ENCODE assay signal across 8 cellular contexts in the genomic region with DNA sequence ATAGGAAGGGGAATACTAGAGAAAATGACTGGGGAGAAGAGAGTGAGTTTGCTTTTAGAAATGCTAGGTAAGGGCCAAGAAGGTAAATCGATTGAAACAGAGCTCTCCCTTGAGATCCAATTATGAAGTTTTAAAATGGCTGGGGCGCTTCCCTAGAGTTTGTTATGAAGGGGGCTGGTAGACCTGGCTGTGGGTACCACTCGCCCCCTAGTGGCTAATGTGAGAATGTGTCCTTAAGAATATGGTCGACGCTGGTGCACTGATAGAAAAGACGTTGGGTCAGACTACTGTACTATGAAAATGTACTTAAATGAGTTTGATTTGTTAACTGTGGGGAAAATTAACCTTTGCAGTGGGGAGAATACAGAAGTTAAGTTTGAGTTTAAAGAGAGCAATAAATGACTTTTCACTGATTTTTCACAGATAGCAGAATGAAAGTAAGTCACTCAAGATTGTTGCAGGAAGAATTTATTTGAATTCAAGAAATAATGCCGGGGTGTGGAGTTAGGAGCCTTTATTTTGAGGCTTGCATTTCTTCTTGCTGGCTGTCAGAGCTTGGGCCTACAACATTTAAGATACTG. TPM values are rescaled to one million over a fixed set of nuclear protein-coding genes. Genes with fewer than 3 reads are reported as not detected.
A peak's percentile ranks its signal among the peaks of the same experiment; 100 is the strongest.
DNase-seq lines count a peak whose midpoint lies in the region; ATAC-seq and TF ChIP-seq lines count a peak whose summit lies in the region.

No MANE protein-coding gene starts in this region.

- H3K36me3 Mint-ChIP-seq in activated T-cell treated with anti-CD3 and anti-CD28 coated beads, Interleukin-2, amount 50 U/mL, for 4 hours (ENCODE audit: insufficient read depth): no peaks in the 10 kb centered on the region

- no peaks in the 10 kb centered on the region for H3K27me3 Mint-ChIP-seq in activated T-cell treated with anti-CD3 and anti-CD28 coated beads, Interleukin-2, amount 50 U/mL, for 4 hours (ENCODE audit: low read depth)

- peak overlapping the region; percentile 82 for H3K4me2 ChIP-seq in osteoblast (ENCODE audit: insufficient read depth, low read length)

- intact Hi-C loops in transverse colon (cut with DNase I; ENCODE audit: low total_unique reads): no loop called here

- peak overlapping the region; percentile 88 for H2AFZ ChIP-seq in osteoblast (ENCODE audit: low read length)

- peak; percentile 78 for DNase-seq in EH (ENCODE audit: low read depth)
- peak; percentile 44 for DNase-seq in HuH-7.5 (ENCODE audit: low spot score)
- DNase-seq in NOMO-1 treated with dmso at 0.1 percent for 144 hours (lab: John Stamatoyannopoulos, UW; ENCODE audit: unreplicated experiment): peak; percentile 44
- DNase-seq in activated T-cell treated with anti-CD3 and anti-CD28 coated beads, Interleukin-2, amount 50 U/mL, for 4 hours: peak; percentile 28
- peak; percentile 82 for DNase-seq in fibroblast of the aortic adventitia (ENCODE audit: low read depth)
- peak; percentile 49 for DNase-seq in osteoblast (ENCODE audit: insufficient read length, low spot score, missing footprints)
- DNase-seq in transverse colon: peak; percentile 26

- no peaks in the 10 kb centered on the region for H3K9me3 Mint-ChIP-seq in activated T-cell treated with anti-CD3 and anti-CD28 coated beads, Interleukin-2, amount 50 U/mL, for 4 hours

- H3K9me3 ChIP-seq in osteoblast (ENCODE audit: low read depth, low read length): no peaks in the 10 kb centered on the region
- no peaks in the 10 kb centered on the region for H3K9me3 ChIP-seq in transverse colon

- H4K20me1 ChIP-seq in osteoblast (ENCODE audit: insufficient read depth, low read length): no peaks in the 10 kb centered on the region

- ATAC-seq in GM21619 (IDR thresholded peaks at IDR 0.05; ENCODE audit: unreplicated experiment): peak; percentile 94
- peak; percentile 94 to 98 for ATAC-seq in activated T-cell treated with anti-CD3 and anti-CD28 coated beads, Interleukin-2, amount 50 U/mL, for 4 hours

- no peak for TF ChIP-seq EP300 in transverse colon (IDR thresholded peaks at IDR 0.05; ENCODE audit: low read depth)

- H3K4me3 ChIP-seq in fibroblast of the aortic adventitia (ENCODE audit: low read depth, low read length): no peak overlapping the region
- H3K4me3 ChIP-seq in osteoblast (ENCODE audit: insufficient read depth, low read length): peak overlapping the region; percentile 61
- no peak overlapping the region for H3K4me3 ChIP-seq in transverse colon

- no peak overlapping the region for H3K4me3 Mint-ChIP-seq in activated T-cell treated with anti-CD3 and anti-CD28 coated beads, Interleukin-2, amount 50 U/mL, for 4 hours

- H3K27ac ChIP-seq in osteoblast (ENCODE audit: low read depth, low read length) (no peak overlapping the region), transverse colon (peak overlapping the region in 2 of 4 donors; percentile 9 to 38)

- TF ChIP-seq CTCF in fibroblast of the aortic adventitia (IDR thresholded peaks at IDR 0.05; ENCODE audit: insufficient read depth, low read length) (peak; percentile 88), osteoblast (IDR thresholded peaks at IDR 0.05; ENCODE audit: extremely low read depth, low read depth, low read length) (peak; percentile 97), transverse colon (IDR thresholded peaks at IDR 0.05) (peak; percentile 76 to 90 (median 83))

- in situ Hi-C loops in transverse colon (cut with MboI; ENCODE audit: low pct_ligation_motif_present in 1 of 4, low pct_unique_long_range_greater_than_20kb in 1 of 4, low sequenced_read_pairs in 3 of 4): no loop called here

- no peak for TF ChIP-seq POLR2A in transverse colon (IDR thresholded peaks at IDR 0.05)

- H3K36me3 ChIP-seq in osteoblast (ENCODE audit: insufficient read depth, low read length) (no peaks in the 10 kb centered on the region), transverse colon (no peaks in the 10 kb centered on the region)

- H3K79me2 ChIP-seq in osteoblast (ENCODE audit: insufficient read depth, low read length): no peaks in the 10 kb centered on the region

- whole genome bisulfite sequencing in transverse colon (ENCODE audit: low coverage in 1 of 2), 2 donors: 7 to 11% methylated on average over 7 of the region's 7 CpGs

- H3K4me1 ChIP-seq in osteoblast (ENCODE audit: insufficient read depth, low read length) (peaks cover 3% of the 10 kb centered on the region), transverse colon (peaks cover 0 to 9% (median 2%) of the 10 kb centered on the region in 4 donors)

- no peaks in the 10 kb centered on the region for H3K27me3 ChIP-seq in osteoblast (ENCODE audit: insufficient read depth, low read length)
- H3K27me3 ChIP-seq in transverse colon: no peaks in the 10 kb centered on the region

- H3K4me1 Mint-ChIP-seq in activated T-cell treated with anti-CD3 and anti-CD28 coated beads, Interleukin-2, amount 50 U/mL, for 4 hours (ENCODE audit: low read depth): no peaks in the 10 kb centered on the region

RNA-seq across cellular contexts. Expression of a gene that starts 9.2 kb away (rescaled TPM):
- total RNA-seq in activated T-cell treated with anti-CD3 and anti-CD28 coated beads, Interleukin-2, amount 50 U/mL, for 4 hours: not detected
- total RNA-seq in fibroblast of the aortic adventitia (ENCODE audit: low replicate concordance): not detected in 2 replicates
- not detected in 2 replicates for total RNA-seq in osteoblast
- total RNA-seq in transverse colon: not detected

RNA-seq across cellular contexts. Expression of a gene that starts 42.5 kb away (rescaled TPM):
- total RNA-seq in activated T-cell treated with anti-CD3 and anti-CD28 coated beads, Interleukin-2, amount 50 U/mL, for 4 hours: 1 to 10 TPM; 1.5 to 2.2 (median 2.1) TPM
- 4.4 and 10.7 TPM in 2 replicates for total RNA-seq in fibroblast of the aortic adventitia (ENCODE audit: low replicate concordance)
- total RNA-seq in osteoblast: 3.5 and 4.0 TPM in 2 replicates
- 10 to 100 TPM; 26.9 to 65.7 (median 47.1) TPM for total RNA-seq in transverse colon

RNA-seq across cellular contexts. Expression of a gene that starts 45.0 kb away (rescaled TPM):
- 1 to 10 TPM; 1.8 to 3.4 (median 2.2) TPM for total RNA-seq in activated T-cell treated with anti-CD3 and anti-CD28 coated beads, Interleukin-2, amount 50 U/mL, for 4 hours
- not detected in 2 replicates for total RNA-seq in fibroblast of the aortic adventitia (ENCODE audit: low replicate concordance)
- total RNA-seq in osteoblast: not detected in 2 replicates
- total RNA-seq in transverse colon: 1 to 10 TPM in 1 of 4 donors, under 1 TPM in 2, not detected in 1; 0.64 to 1.5 (median 0.68) TPM

Comparison
In these comparisons a context has a peak if more than half of its experiments do, and no peak if none do; other contexts are left out.
1. DNase-seq: peak in every context shown above with its lines; median percentile 82 in fibroblast of the aortic adventitia; 78 in EH; 49 in osteoblast; 44 in HuH-7.5; 44 in NOMO-1 treated with dmso at 0.1 percent for 144 hours; 28 in activated T-cell treated with anti-CD3 and anti-CD28 coated beads, Interleukin-2, amount 50 U/mL, for 4 hours; 26 in transverse colon.